ENCODE assay signal across 17 cellular contexts in the genomic region with DNA sequence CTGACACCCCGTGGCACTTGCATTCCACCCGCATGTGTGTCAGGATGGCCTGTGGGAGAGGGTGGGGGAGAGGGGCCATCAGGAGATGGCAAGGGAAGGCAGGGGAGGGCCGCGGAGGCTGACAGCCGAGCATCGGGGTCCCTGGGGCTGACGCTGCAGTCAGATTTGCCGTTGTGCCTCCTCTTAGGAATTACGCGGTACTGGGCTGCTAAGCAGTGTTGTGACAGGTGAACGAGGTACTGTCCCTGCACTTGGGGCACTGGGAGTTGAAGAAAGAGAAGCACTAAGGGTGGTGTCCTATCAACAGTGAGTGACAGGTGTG. TPM values are rescaled to one million over a fixed set of nuclear protein-coding genes. Genes with fewer than 3 reads are reported as not detected.
"Had no signal": no experiment of that assay in that cellular context is flagged by ENCODE, and none has a peak within 500 bp of the region (broad histone marks: within the 10 kb centered on the region; RNA-seq: fewer than 3 reads in every experiment).

No MANE protein-coding gene starts in this region.

- H3K4me3 ChIP-seq: cardiac muscle cell, prostate gland, skin epidermis, stomach, testis had no signal

- H3K4me3 Mint-ChIP-seq: natural killer cell; T-helper 1 cell treated with Interleukin-12 subunit alpha and Interleukin-12 subunit beta and Interleukin-4 antibody, amounts not matched to agents 30 μg/mL and 1 μg/mL, for 36 hours had no signal

- H3K27me3 ChIP-seq: cardiac muscle cell, stomach, testis had no signal

- DNase-seq: activated CD4-positive, alpha-beta T cell treated with anti-CD3 and anti-CD28 coated beads for 48 hours; activated CD8-positive, alpha-beta memory T cell treated with anti-CD3 and anti-CD28 coated beads for 24 hours; activated effector memory CD4-positive, alpha-beta T cell treated with Interleukin-2 at 50 U/mL for 16 hours; foreskin melanocyte; kidney glomerular epithelial cell; left ventricle myocardium superior; mesenchymal stem cell; natural killer cell; stimulated activated CD4-positive, alpha-beta T cell treated with anti-CD3 and anti-CD28 coated beads, Interleukin-4, amount 100 ng/mL, for 4 hours; stomach; testis had no signal

- H3K4me1 ChIP-seq: prostate gland had no signal

- ATAC-seq: left ventricle myocardium superior, natural killer cell had no signal

- H3K27ac Mint-ChIP-seq: T-helper 1 cell treated with Interleukin-12 subunit alpha and Interleukin-12 subunit beta and Interleukin-4 antibody, amounts not matched to agents 30 μg/mL and 1 μg/mL, for 36 hours had no signal

- H3K9me3 Mint-ChIP-seq: natural killer cell; T-helper 1 cell treated with Interleukin-12 subunit alpha and Interleukin-12 subunit beta and Interleukin-4 antibody, amounts not matched to agents 30 μg/mL and 1 μg/mL, for 36 hours had no signal

- H3K36me3 Mint-ChIP-seq: natural killer cell had no signal

- H3K27ac ChIP-seq: cardiac muscle cell, epithelial cell of prostate, prostate gland, skin epidermis, stomach, testis had no signal

- H3K36me3 ChIP-seq: cardiac muscle cell, prostate gland had no signal

- H3K9me3 ChIP-seq: prostate gland, stomach, testis had no signal

RNA-seq across cellular contexts. Expression of gene WNT4, which starts 22.5 kb away (rescaled TPM):
- total RNA-seq: cardiac muscle cell, natural killer cell had no signal
- polyA plus RNA-seq: cardiac muscle cell, fibroblast of lung had no signal
